16 cellular contexts compared by ENCODE assay signal in the genomic region with DNA sequence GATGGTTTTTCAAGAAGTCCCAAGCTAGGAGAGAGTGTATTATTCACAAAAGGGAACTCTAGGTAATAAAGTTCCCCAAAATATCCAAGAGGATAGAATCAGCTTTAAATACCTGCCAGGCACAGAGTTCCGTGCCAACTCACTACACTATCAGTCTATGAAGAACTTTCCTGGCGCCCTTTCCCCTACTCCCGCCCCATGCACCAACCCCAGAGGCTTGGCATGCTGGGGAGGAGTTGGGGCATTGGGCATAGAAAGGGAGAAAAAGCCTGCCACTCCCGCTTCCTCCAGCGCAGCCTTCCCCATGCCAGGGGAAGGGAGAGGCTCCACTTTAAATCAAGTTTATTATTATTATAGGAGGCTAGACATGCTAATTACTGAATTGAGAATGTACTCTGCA. TPM values are rescaled to one million over a fixed set of nuclear protein-coding genes. Genes with fewer than 3 reads are reported as not detected.
A peak's percentile ranks its signal among the peaks of the same experiment; 100 is the strongest.
DNase-seq lines count a peak whose midpoint lies in the region; ATAC-seq and TF ChIP-seq lines count a peak whose summit lies in the region.
"Had no signal": no experiment of that assay in that cellular context is flagged by ENCODE, and none has a peak within 500 bp of the region (broad histone marks: within the 10 kb centered on the region; RNA-seq: fewer than 3 reads in every experiment).

No MANE protein-coding gene starts in this region.

- H3K4me1 Mint-ChIP-seq in CD4-positive, alpha-beta memory T cell: no peaks in the 10 kb centered on the region
- H3K4me1 Mint-ChIP-seq: H9 had no signal

- H3K36me3 ChIP-seq in heart right ventricle (no peaks in the 10 kb centered on the region), transverse colon (no peaks in the 10 kb centered on the region)
- H3K36me3 ChIP-seq in CD4-positive, alpha-beta memory T cell (ENCODE audit: insufficient read depth, low read length): no peaks in the 10 kb centered on the region

- in situ Hi-C loops in transverse colon (cut with MboI; ENCODE audit: low pct_ligation_motif_present in 1 of 4, low pct_unique_long_range_greater_than_20kb in 1 of 4, low sequenced_read_pairs in 3 of 4): no loop called here

- no peak overlapping the region for H3K27ac Mint-ChIP-seq in CD4-positive, alpha-beta memory T cell
- H3K27ac Mint-ChIP-seq: CD8-positive, alpha-beta T cell; H9 had no signal

- H3K27me3 ChIP-seq in heart right ventricle: peaks cover 0 to 4% (median 0%) of the 10 kb centered on the region in 7 donors
- H3K27me3 ChIP-seq in right cardiac atrium (ENCODE audit: control insufficient read depth, insufficient read depth): no peaks in the 10 kb centered on the region
- no peaks in the 10 kb centered on the region for H3K27me3 ChIP-seq in transverse colon
- no peaks in the 10 kb centered on the region for H3K27me3 ChIP-seq in CD4-positive, alpha-beta memory T cell (ENCODE audit: insufficient read depth, low read length)

- POLR2A ChIA-PET in CD4-positive, alpha-beta memory T cell (lab: Charles Lee; ENCODE audit: partially characterized antibody): no interaction called here

- H3K4me1 ChIP-seq in heart right ventricle (peaks cover 0 to 10% (median 0%) of the 10 kb centered on the region in 9 donors), right cardiac atrium (ENCODE audit: control insufficient read depth, insufficient read depth, low read length) (no peaks in the 10 kb centered on the region), transverse colon (peaks cover 0 to 13% (median 0%) of the 10 kb centered on the region in 4 donors)
- H3K4me1 ChIP-seq in CD4-positive, alpha-beta memory T cell (ENCODE audit: insufficient read depth, low read length): no peaks in the 10 kb centered on the region
- H3K4me1 ChIP-seq: A549 had no signal

- H3K4me3 Mint-ChIP-seq in CD4-positive, alpha-beta memory T cell: no peak overlapping the region
- H3K4me3 Mint-ChIP-seq: CD8-positive, alpha-beta T cell; H9 had no signal

- H3K27ac ChIP-seq in heart right ventricle (peak overlapping the region in 1 of 10 donors; percentile 0), right cardiac atrium (ENCODE audit: low read length) (no peak overlapping the region), transverse colon (peak overlapping the region in 2 of 4 donors; percentile 36 to 46)
- no peak overlapping the region for H3K27ac ChIP-seq in CD4-positive, alpha-beta memory T cell (ENCODE audit: low read depth, low read length)
- H3K27ac ChIP-seq: 22Rv1, A549, C4-2B had no signal

- no peak for TF ChIP-seq EP300 in transverse colon (IDR thresholded peaks at IDR 0.05; ENCODE audit: low read depth)

- no peak for TF ChIP-seq POLR2A in transverse colon (IDR thresholded peaks at IDR 0.05)

- peaks cover 0 to 5% (median 3%) of the 10 kb centered on the region in 8 donors for H3K9me3 Mint-ChIP-seq in CD4-positive, alpha-beta memory T cell
- H3K9me3 Mint-ChIP-seq: H9 had no signal

- intact Hi-C loops in Right ventricle myocardium inferior (cut with DNase I): no loop called here
- intact Hi-C loops in cardiac septum (cut with DNase I): no loop called here
- intact Hi-C loops in heart right ventricle (cut with DNase I): no loop called here
- intact Hi-C loops in right cardiac atrium (cut with DNase I): no loop called here
- intact Hi-C loops in transverse colon (cut with DNase I; ENCODE audit: low total_unique reads): loop anchor here (1.0 kb wide), 1 partner anchor 11 kb away; no protein-coding TSS in a partner anchor
- intact Hi-C loops in CD4-positive, alpha-beta memory T cell (cut with micrococcal nuclease): no loop called here

- TF ChIP-seq CTCF in heart right ventricle (IDR thresholded peaks at IDR 0.05): no peak
- TF ChIP-seq CTCF in transverse colon (IDR thresholded peaks at IDR 0.05): no peak

- WGBS in heart right ventricle, 2 donors: 41 to 54% methylated on average over 5 of the region's 5 CpGs
- WGBS in right cardiac atrium: 66% methylated on average over 5 of the region's 5 CpGs
- 37 to 48% methylated on average over 3 to 5 of the region's 5 CpGs for WGBS in transverse colon (ENCODE audit: low coverage in 1 of 2), 2 donors

- CTCF ChIA-PET in CD4-positive, alpha-beta memory T cell (lab: Charles Lee; ENCODE audit: partially characterized antibody): no interaction called here

- H3K9me3 ChIP-seq in heart right ventricle (peaks cover 0 to 8% (median 0%) of the 10 kb centered on the region in 11 donors), right cardiac atrium (ENCODE audit: control insufficient read depth, low read length) (no peaks in the 10 kb centered on the region), transverse colon (peaks cover 0 to under 1% of the 10 kb centered on the region in 2 donors)
- no peaks in the 10 kb centered on the region for H3K9me3 ChIP-seq in CD4-positive, alpha-beta memory T cell (ENCODE audit: control insufficient read depth in 1 of 2, low read length in 2 of 2)

- peaks cover 4 to 5% of the 10 kb centered on the region in 2 donors for H3K36me3 Mint-ChIP-seq in CD4-positive, alpha-beta memory T cell
- H3K36me3 Mint-ChIP-seq: CD8-positive, alpha-beta T cell had no signal

- no peak for DNase-seq in Right ventricle myocardium inferior (ENCODE audit: missing footprints)
- DNase-seq in cardiac septum (ENCODE audit: low spot score): no peak
- DNase-seq in heart right ventricle: peak; percentile 22 to 25
- DNase-seq in right cardiac atrium: peak in 1 of 3 donors; percentile 33
- peak; percentile 77 for DNase-seq in transverse colon
- DNase-seq in NCI-H510A (lab: John Stamatoyannopoulos, UW): no peak
- DNase-seq in CD4-positive, alpha-beta memory T cell: no peak
- DNase-seq: AML-193; CD8-positive, alpha-beta T cell; COR-L47; DMS 273 treated with DMSO at 0.1 percent for 48 hours; H9 had no signal

- H3K27me3 Mint-ChIP-seq in CD4-positive, alpha-beta memory T cell: peaks cover 7 to 16% of the 10 kb centered on the region in 2 donors

- ATAC-seq in Right ventricle myocardium inferior: peak; percentile 88
- ATAC-seq in heart right ventricle: peak in 6 of 8 donors; percentile 61 to 91 (median 86)
- peak; percentile 53 to 56 for ATAC-seq in right cardiac atrium
- no peak for ATAC-seq in SK-N-SH treated with all-trans-retinoic acid at 6 μM for 48 hours
- ATAC-seq: A549; CD8-positive, alpha-beta T cell had no signal

- H3K4me3 ChIP-seq in heart right ventricle (no peak overlapping the region), right cardiac atrium (ENCODE audit: low read length) (no peak overlapping the region), transverse colon (no peak overlapping the region)
- H3K4me3 ChIP-seq in CD4-positive, alpha-beta memory T cell (ENCODE audit: low read length in 2 of 2): no peak overlapping the region
- H3K4me3 ChIP-seq: A549 had no signal

TF ChIP-seq in SK-N-SH treated with all-trans-retinoic acid at 6 μM for 48 hours, 23 proteins besides CTCF, POLR2A, EP300 and RAD21 (continues in another document):
- TF ChIP-seq ZFP3 (CRISPR knock-in tag; IDR thresholded peaks at IDR 0.05) (no peak), ZNF8 (CRISPR knock-in tag; IDR thresholded peaks at IDR 0.05) (no peak), ZNF70 (CRISPR knock-in tag; IDR thresholded peaks at IDR 0.05) (no peak), PPARA (CRISPR knock-in tag; IDR thresholded peaks at IDR 0.05; ENCODE audit: borderline replicate concordance) (no peak)
- TF ChIP-seq, protein P1, sequence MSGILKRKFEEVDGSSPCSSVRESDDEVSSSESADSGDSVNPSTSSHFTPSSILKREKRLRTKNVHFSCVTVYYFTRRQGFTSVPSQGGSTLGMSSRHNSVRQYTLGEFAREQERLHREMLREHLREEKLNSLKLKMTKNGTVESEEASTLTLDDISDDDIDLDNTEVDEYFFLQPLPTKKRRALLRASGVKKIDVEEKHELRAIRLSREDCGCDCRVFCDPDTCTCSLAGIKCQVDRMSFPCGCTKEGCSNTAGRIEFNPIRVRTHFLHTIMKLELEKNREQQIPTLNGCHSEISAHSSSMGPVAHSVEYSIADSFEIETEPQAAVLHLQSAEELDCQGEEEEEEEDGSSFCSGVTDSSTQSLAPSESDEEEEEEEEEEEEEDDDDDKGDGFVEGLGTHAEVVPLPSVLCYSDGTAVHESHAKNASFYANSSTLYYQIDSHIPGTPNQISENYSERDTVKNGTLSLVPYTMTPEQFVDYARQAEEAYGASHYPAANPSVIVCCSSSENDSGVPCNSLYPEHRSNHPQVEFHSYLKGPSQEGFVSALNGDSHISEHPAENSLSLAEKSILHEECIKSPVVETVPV (CRISPR knock-in tag; IDR thresholded peaks at IDR 0.05): no peak
- TF ChIP-seq, protein P2, sequence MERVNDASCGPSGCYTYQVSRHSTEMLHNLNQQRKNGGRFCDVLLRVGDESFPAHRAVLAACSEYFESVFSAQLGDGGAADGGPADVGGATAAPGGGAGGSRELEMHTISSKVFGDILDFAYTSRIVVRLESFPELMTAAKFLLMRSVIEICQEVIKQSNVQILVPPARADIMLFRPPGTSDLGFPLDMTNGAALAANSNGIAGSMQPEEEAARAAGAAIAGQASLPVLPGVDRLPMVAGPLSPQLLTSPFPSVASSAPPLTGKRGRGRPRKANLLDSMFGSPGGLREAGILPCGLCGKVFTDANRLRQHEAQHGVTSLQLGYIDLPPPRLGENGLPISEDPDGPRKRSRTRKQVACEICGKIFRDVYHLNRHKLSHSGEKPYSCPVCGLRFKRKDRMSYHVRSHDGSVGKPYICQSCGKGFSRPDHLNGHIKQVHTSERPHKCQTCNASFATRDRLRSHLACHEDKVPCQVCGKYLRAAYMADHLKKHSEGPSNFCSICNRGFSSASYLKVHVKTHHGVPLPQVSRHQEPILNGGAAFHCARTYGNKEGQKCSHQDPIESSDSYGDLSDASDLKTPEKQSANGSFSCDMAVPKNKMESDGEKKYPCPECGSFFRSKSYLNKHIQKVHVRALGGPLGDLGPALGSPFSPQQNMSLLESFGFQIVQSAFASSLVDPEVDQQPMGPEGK (CRISPR knock-in tag; IDR thresholded peaks at IDR 0.05; ENCODE audit: borderline replicate concordance): no peak

RNA-seq across cellular contexts. Expression of gene ZNF800, which starts 54.9 kb away (rescaled TPM):
- total RNA-seq in Right ventricle myocardium inferior (20.1 TPM), cardiac septum (26.3 TPM), heart right ventricle (10 to 100 TPM; 17.5 to 35.8 (median 25.4) TPM), right cardiac atrium (10 to 100 TPM; 24.3 to 29.3 (median 26.8) TPM), transverse colon (10 to 100 TPM; 31.7 to 60.7 (median 41.5) TPM)
- polyA plus RNA-seq in heart right ventricle (1 to 10 TPM; 3.4 to 7.0 TPM), right cardiac atrium (5.9 TPM)
- 10 to 100 TPM; 61.3 to 63.3 TPM for total RNA-seq in CD4-positive, alpha-beta memory T cell
- polyA plus RNA-seq in CD4-positive, alpha-beta memory T cell: 10 to 100 TPM; 25.6 to 59.4 TPM

Comparison
In these comparisons a context has a peak if more than half of its experiments do, and no peak if none do; other contexts are left out.
1. DNase-seq: peak in heart right ventricle (2 of 2) and transverse colon (single experiment); none in Right ventricle myocardium inferior (single experiment), cardiac septum (single experiment), NCI-H510A (single experiment) and CD4-positive, alpha-beta memory T cell (0 of 5).